ENCODE assay signal across 14 cellular contexts in the genomic region with DNA sequence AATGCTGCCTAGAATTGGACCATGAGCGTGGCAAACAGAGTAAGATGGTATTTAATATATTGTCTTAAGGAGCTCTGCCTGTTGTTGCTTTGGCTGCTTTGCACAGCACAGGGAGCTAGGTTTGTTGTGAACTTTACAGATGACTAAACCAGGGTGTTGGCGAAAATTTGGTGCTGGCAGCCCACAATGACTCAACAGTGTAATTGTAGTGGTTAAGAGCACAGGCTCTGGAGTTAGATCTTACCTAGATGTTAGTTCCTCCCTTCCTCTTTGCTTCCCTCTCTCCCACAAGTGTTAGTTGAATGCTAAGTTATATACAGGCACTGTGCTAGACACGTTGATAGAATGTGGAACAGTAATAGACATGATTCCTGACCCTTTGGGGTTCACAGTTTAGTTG.
DNase-seq lines count a peak whose midpoint lies in the region; ATAC-seq and TF ChIP-seq lines count a peak whose summit lies in the region.
"Had no signal": no experiment of that assay in that cellular context is flagged by ENCODE, and none has a peak within 500 bp of the region (broad histone marks: within the 10 kb centered on the region; RNA-seq: fewer than 3 reads in every experiment).

No MANE protein-coding gene starts in this region.

- H3K27ac ChIP-seq in MM.1S (ENCODE audit: low read length), result no peak overlapping the region
- H3K27ac ChIP-seq: upper lobe of right lung had no signal

- H3K36me3 ChIP-seq in MM.1S (replicated peaks; ENCODE audit: insufficient read depth, low read length), result no peaks in the 10 kb centered on the region
- H3K36me3 ChIP-seq: upper lobe of right lung had no signal

- H3K9me3 ChIP-seq in MM.1S (replicated peaks; ENCODE audit: insufficient read depth, low read length), result no peaks in the 10 kb centered on the region
- H3K9me3 ChIP-seq: upper lobe of right lung had no signal

- no peaks in the 10 kb centered on the region for H3K9me2 ChIP-seq in MM.1S (replicated peaks; ENCODE audit: insufficient read depth, low read length)

- no peaks in the 10 kb centered on the region for H3K79me2 ChIP-seq in MM.1S (ENCODE audit: low read length)

- no peak overlapping the region for H3K27ac Mint-ChIP-seq in T-cell
- H3K27ac Mint-ChIP-seq: IgD-negative memory B cell had no signal

- POLR2A ChIA-PET in T-cell (lab: Charles Lee), result no interaction called here

- CTCF ChIA-PET in T-cell (lab: Charles Lee), result no interaction called here

- no peaks in the 10 kb centered on the region for H4K20me1 ChIP-seq in MM.1S (ENCODE audit: insufficient read depth, low read length)

- no peak for TF ChIP-seq CTCF in MM.1S (IDR thresholded peaks at IDR 0.05; ENCODE audit: low read length)

- no peak overlapping the region for H3K4me3 ChIP-seq in MM.1S (ENCODE audit: low read length)
- H3K4me3 ChIP-seq: upper lobe of right lung had no signal

- H3K36me3 Mint-ChIP-seq in T-cell, result no peaks in the 10 kb centered on the region
- H3K36me3 Mint-ChIP-seq: IgD-negative memory B cell had no signal

- H3K27me3 Mint-ChIP-seq in T-cell, result peaks cover 0 to 10% of the 10 kb centered on the region in 2 donors
- H3K27me3 Mint-ChIP-seq: IgD-negative memory B cell had no signal

- H3K4me2 ChIP-seq in MM.1S (ENCODE audit: low read depth, low read length), result no peak overlapping the region

- H3K4me1 Mint-ChIP-seq in T-cell, result no peaks in the 10 kb centered on the region
- H3K4me1 Mint-ChIP-seq: IgD-negative memory B cell had no signal

- no peaks in the 10 kb centered on the region for H3K4me1 ChIP-seq in MM.1S (ENCODE audit: low read length)
- H3K4me1 ChIP-seq: upper lobe of right lung had no signal

- no peaks in the 10 kb centered on the region for H3F3A ChIP-seq in MM.1S (ENCODE audit: insufficient read depth, low read length)

- H3K9ac ChIP-seq in MM.1S (ENCODE audit: low read length), result no peak overlapping the region

- DNase-seq in NOMO-1 treated with DMSO at 0.1 percent for 48 hours (lab: John Stamatoyannopoulos, UW; ENCODE audit: unreplicated experiment), result peak; percentile 1
- DNase-seq in NOMO-1 treated with dmso at 0.1 percent for 144 hours (lab: John Stamatoyannopoulos, UW; ENCODE audit: unreplicated experiment), result no peak
- DNase-seq in OCI-M1 (lab: John Stamatoyannopoulos, UW), result peak; percentile 77
- DNase-seq in MM.1S, result no peak
- DNase-seq in activated CD4-positive, CD25-positive, alpha-beta regulatory T cell (lab: John Stamatoyannopoulos, UW), result no peak
- no peak for DNase-seq in T-cell
- DNase-seq: 8988T, HCEC 1CT, mesenchymal stem cell, NCI-H2029, upper lobe of right lung had no signal

- H3K27me3 ChIP-seq in MM.1S (replicated peaks; ENCODE audit: insufficient read depth, low read length), result no peaks in the 10 kb centered on the region
- H3K27me3 ChIP-seq: upper lobe of right lung had no signal

- peak; percentile 57 for ATAC-seq in HG02759 (IDR thresholded peaks at IDR 0.05; ENCODE audit: unreplicated experiment)
- ATAC-seq in esophagus mucosa, result peak; percentile 48
- no peak for ATAC-seq in T-cell (replicated peaks in 1 of 4)
- ATAC-seq: upper lobe of right lung had no signal

- H2AFZ ChIP-seq in MM.1S (ENCODE audit: low read length), result no peak overlapping the region

- H3K9me3 Mint-ChIP-seq in T-cell, result no peaks in the 10 kb centered on the region
- H3K9me3 Mint-ChIP-seq: IgD-negative memory B cell had no signal

- H3K4me3 Mint-ChIP-seq in T-cell, result no peak overlapping the region
- H3K4me3 Mint-ChIP-seq: IgD-negative memory B cell had no signal

Comparison
In these comparisons a context has a peak if more than half of its experiments do, and no peak if none do; other contexts are left out.
1. DNase-seq: peak in NOMO-1 treated with DMSO at 0.1 percent for 48 hours (single experiment) and OCI-M1 (single experiment); none in NOMO-1 treated with dmso at 0.1 percent for 144 hours (single experiment), MM.1S (single experiment), activated CD4-positive, CD25-positive, alpha-beta regulatory T cell (0 of 4) and T-cell (0 of 34).
2. ATAC-seq: peak in HG02759 (single experiment) and esophagus mucosa (single experiment); none in T-cell (0 of 4).